ENCODE assay signal across 9 cellular contexts in the genomic region with DNA sequence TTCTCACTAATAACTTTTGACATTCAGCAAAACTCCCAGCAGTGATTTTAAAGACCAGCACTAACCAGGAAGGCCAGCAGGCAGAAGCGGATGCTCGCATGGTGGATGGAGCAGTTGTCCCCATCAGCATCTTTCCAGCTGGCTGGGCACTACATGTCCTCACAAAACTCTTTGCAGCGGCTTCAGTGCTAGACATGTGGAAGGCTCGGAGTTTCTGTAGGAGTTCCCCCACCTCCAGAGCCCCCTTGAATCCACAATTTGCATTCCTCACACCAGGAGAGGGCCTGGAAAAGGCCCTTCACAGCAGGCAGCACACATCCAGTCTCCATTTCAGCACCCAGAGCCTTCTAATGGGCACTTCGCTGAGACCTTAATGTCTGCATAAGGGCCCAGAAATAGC.
"Had no signal": no experiment of that assay in that cellular context is flagged by ENCODE, and none has a peak within 500 bp of the region (broad histone marks: within the 10 kb centered on the region; RNA-seq: fewer than 3 reads in every experiment).

No MANE protein-coding gene starts in this region.

- H3K4me3 Mint-ChIP-seq: GM23338, H9, HFFc6 had no signal

- H3K27ac ChIP-seq: GM23248 had no signal

- H3K27ac Mint-ChIP-seq: GM23338, H9, HFFc6 had no signal

- DNase-seq: GM23248, GOT3, H7, H9, HCEC 1CT, HFFc6 had no signal

- H3K4me2 ChIP-seq: GM23338 had no signal

- H3K4me3 ChIP-seq: GM23248, GM23338, HAP-1 had no signal

- ATAC-seq: GM23338, HCT116 had no signal

- H3K9me3 ChIP-seq: HAP-1 had no signal

- H3K9me3 Mint-ChIP-seq: HFFc6 had no signal

- H3K9ac ChIP-seq: GM23248 had no signal

- H3K4me1 ChIP-seq: HAP-1 had no signal

- H3K36me3 ChIP-seq: HAP-1 had no signal
